19 cellular contexts compared by ENCODE assay signal in the genomic region with DNA sequence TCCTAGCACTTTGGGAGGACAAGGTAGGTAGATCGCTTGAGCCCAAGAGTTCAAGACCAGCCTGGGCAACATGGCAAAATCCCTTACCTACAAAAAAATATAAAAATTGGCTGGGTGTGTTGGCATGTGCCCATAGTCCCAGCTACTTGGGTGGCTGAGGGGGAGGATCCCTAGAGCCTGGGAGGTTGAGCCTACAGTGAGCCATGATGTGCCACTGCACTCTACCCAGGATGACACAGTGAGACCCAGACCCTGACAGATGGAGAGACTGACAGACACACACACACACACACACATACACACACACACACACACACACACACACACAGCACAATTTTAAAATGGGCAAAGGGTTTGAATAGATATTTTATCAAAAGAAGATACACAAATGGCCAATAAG. TPM values are rescaled to one million over a fixed set of nuclear protein-coding genes. Genes with fewer than 3 reads are reported as not detected.
DNase-seq lines count a peak whose midpoint lies in the region; ATAC-seq and TF ChIP-seq lines count a peak whose summit lies in the region.
"Had no signal": no experiment of that assay in that cellular context is flagged by ENCODE, and none has a peak within 500 bp of the region (broad histone marks: within the 10 kb centered on the region; RNA-seq: fewer than 3 reads in every experiment).

No MANE protein-coding gene starts in this region.

- H3K27me3 ChIP-seq in HL-60 (ENCODE audit: insufficient read depth, poor library complexity, severe bottlenecking): no peaks in the 10 kb centered on the region
- H3K27me3 ChIP-seq in left lung: no peaks in the 10 kb centered on the region
- no peaks in the 10 kb centered on the region for H3K27me3 ChIP-seq in trophoblast cell (ENCODE audit: insufficient read depth, low read length)
- H3K27me3 ChIP-seq: BE2C; BLaER1 treated with 17β-estradiol and CSF1 and Interleukin-3, amounts not matched to agents 10 nM and 100 nM had no signal

- H3K27ac Mint-ChIP-seq in CD14-positive monocyte: peak overlapping the region; percentile 86 to 96 (median 90)
- H3K27ac Mint-ChIP-seq: CD4-positive, alpha-beta memory T cell; GM23338; H9 had no signal

- no peak overlapping the region for H4K12ac ChIP-seq in trophoblast cell (ENCODE audit: low read depth, low read length)

- H3K36me3 ChIP-seq in left lung (no peaks in the 10 kb centered on the region), trophoblast cell (ENCODE audit: control insufficient read depth in 1 of 2, insufficient read depth in 2 of 2, low read length in 2 of 2) (no peaks in the 10 kb centered on the region)
- H3K36me3 ChIP-seq: BE2C had no signal

- peak; percentile 23 for ATAC-seq in left lung
- no peak for ATAC-seq in GM18861 (IDR thresholded peaks at IDR 0.05; ENCODE audit: unreplicated experiment)
- ATAC-seq in HG02840 (IDR thresholded peaks at IDR 0.05; ENCODE audit: low FRiP score, unreplicated experiment): no peak
- ATAC-seq: A549, GM23338, HCT116 had no signal

- no peak overlapping the region for H3K4me2 ChIP-seq in trophoblast cell (ENCODE audit: low read length)
- H3K4me2 ChIP-seq: A549; BLaER1 treated with 17β-estradiol and CSF1 and Interleukin-3, amounts not matched to agents 10 nM and 100 nM had no signal

- peak overlapping the region; percentile 62 for H3K27ac ChIP-seq in HL-60 (replicated peaks)
- H3K27ac ChIP-seq in left lung: peak overlapping the region in 1 of 2 donors; percentile 54
- no peak overlapping the region for H3K27ac ChIP-seq in trophoblast cell (ENCODE audit: low read depth, low read length)
- H3K27ac ChIP-seq: A549 had no signal

- no peak overlapping the region for H4K91ac ChIP-seq in trophoblast cell (ENCODE audit: low read depth, low read length)

- H2BK5ac ChIP-seq in trophoblast cell (ENCODE audit: low read depth, low read length, poor library complexity): no peak overlapping the region

- peaks cover 0 to 11% (median 4%) of the 10 kb centered on the region in 7 donors for H3K9me3 Mint-ChIP-seq in CD14-positive monocyte

- no peak overlapping the region for H4K8ac ChIP-seq in trophoblast cell (ENCODE audit: low read depth, low read length)

- H3K9me3 ChIP-seq in left lung: no peaks in the 10 kb centered on the region
- no peaks in the 10 kb centered on the region for H3K9me3 ChIP-seq in trophoblast cell (ENCODE audit: insufficient read depth, low read depth, low read length)
- H3K9me3 ChIP-seq: A549, BE2C had no signal

- peaks cover 0 to 12% of the 10 kb centered on the region in 2 donors for H3K4me1 ChIP-seq in left lung
- no peaks in the 10 kb centered on the region for H3K4me1 ChIP-seq in trophoblast cell (ENCODE audit: control insufficient read depth in 1 of 2, insufficient read depth in 2 of 2, low read length in 2 of 2)
- H3K4me1 ChIP-seq: A549, BE2C had no signal

- no peak overlapping the region for H2AK5ac ChIP-seq in trophoblast cell (ENCODE audit: low read length)

- WGBS in trophoblast cell (ENCODE audit: extremely low coverage, insufficient coverage, insufficient read length): no CpG with 5 or more reads among the region's 1 CpG

- H3K4me3 Mint-ChIP-seq in CD14-positive monocyte: no peak overlapping the region
- H3K4me3 Mint-ChIP-seq: CD4-positive, alpha-beta memory T cell; GM23338; H9 had no signal

- H3K9ac ChIP-seq in trophoblast cell (ENCODE audit: low read length): no peak overlapping the region
- H3K9ac ChIP-seq: BLaER1 treated with 17β-estradiol and CSF1 and Interleukin-3, amounts not matched to agents 10 nM and 100 nM had no signal

- DNase-seq in CD14-positive monocyte (ENCODE audit: low spot score) (no peak), HL-60 (ENCODE audit: low read depth in 1 of 2, low spot score in 1 of 2) (no peak), left lung (no peak), trophoblast cell (no peak), LoVo (ENCODE audit: low spot score) (no peak), NCI-H1436 (lab: John Stamatoyannopoulos, UW) (no peak)
- DNase-seq: 8988T, BE2C, Calu3, COR-L47, DMS79 treated with DMSO at 0.1 percent for 48 hours, H9 had no signal

- H3K36me3 Mint-ChIP-seq in CD14-positive monocyte: peaks cover 11 to 17% of the 10 kb centered on the region in 2 donors

- no peak overlapping the region for H3K23ac ChIP-seq in trophoblast cell (ENCODE audit: low read length)

- H3K4me3 ChIP-seq in HL-60 (replicated peaks; ENCODE audit: insufficient read depth, low read length) (no peak overlapping the region), left lung (no peak overlapping the region), trophoblast cell (ENCODE audit: low read depth, low read length) (no peak overlapping the region)
- H3K4me3 ChIP-seq: A549; BLaER1 treated with 17β-estradiol and CSF1 and Interleukin-3, amounts not matched to agents 10 nM and 100 nM; GM23338 had no signal

- H3K79me2 ChIP-seq in trophoblast cell (ENCODE audit: control insufficient read depth, insufficient read depth, low read length, poor library complexity): peaks cover 1% of the 10 kb centered on the region

- TF ChIP-seq CTCF in CD14-positive monocyte (IDR thresholded peaks at IDR 0.05): no peak
- TF ChIP-seq CTCF in HL-60 (IDR thresholded peaks at IDR 0.05; ENCODE audit: insufficient read depth, low read length): no peak
- no peak for TF ChIP-seq CTCF in left lung (IDR thresholded peaks at IDR 0.05)

- H3K27me3 Mint-ChIP-seq in CD14-positive monocyte (ENCODE audit: low read depth in 3 of 3): no peaks in the 10 kb centered on the region
- H3K27me3 Mint-ChIP-seq: CD4-positive, alpha-beta memory T cell had no signal

- no peak overlapping the region for H2BK120ac ChIP-seq in trophoblast cell (ENCODE audit: insufficient read depth, low read length, poor library complexity)

- H2BK12ac ChIP-seq in trophoblast cell (ENCODE audit: low read length): no peak overlapping the region

- H3K4ac ChIP-seq in trophoblast cell (ENCODE audit: low read depth, low read length): peak overlapping the region; percentile 24

- H3K14ac ChIP-seq in trophoblast cell (ENCODE audit: low read length): no peak overlapping the region

- H3K79me1 ChIP-seq in trophoblast cell (ENCODE audit: low read length): no peaks in the 10 kb centered on the region

- H3K4me1 Mint-ChIP-seq in CD14-positive monocyte: peaks cover 50% of the 10 kb centered on the region
- H3K4me1 Mint-ChIP-seq: CD4-positive, alpha-beta memory T cell had no signal

- no peak overlapping the region for H3K18ac ChIP-seq in trophoblast cell (ENCODE audit: low read length)

- H2AFZ ChIP-seq in trophoblast cell (ENCODE audit: insufficient read depth, low read length, poor library complexity): no peak overlapping the region
- H2AFZ ChIP-seq: GM23338 had no signal

- intact Hi-C loops in CD14-positive monocyte (cut with micrococcal nuclease): no loop called here
- intact Hi-C loops in left lung (cut with DNase I): no loop called here

RNA-seq across cellular contexts. Expression of gene BAZ2B, which starts 42.5 kb away (rescaled TPM):
- polyA plus RNA-seq in CD14-positive monocyte: 10 to 100 TPM; 12.9 to 34.2 TPM
- total RNA-seq in left lung: 10 to 100 TPM; 60.0 to 76.2 TPM
- polyA plus RNA-seq in trophoblast cell (2013): 29.8 and 32.0 TPM in 2 replicates
